ENCODE assay signal across 22 cellular contexts in genomic region chr1:224399887-224400286, GRCh38.
"Had no signal": no experiment of that assay in that cellular context is flagged by ENCODE, and none has a peak within 500 bp of the region (broad histone marks: within the 10 kb centered on the region; RNA-seq: fewer than 3 reads in every experiment).

No MANE protein-coding gene starts in this region.

- H3K27me3 Mint-ChIP-seq: dendritic cell treated with granulocyte-macrophage colony-stimulating factor and Interleukin-4, amounts not matched to agents 40 ng/mL and 50 ng/mL, for 4 days; progenitor cell of endocrine pancreas; stimulated activated memory B cell treated with anti-CD40 and anti-IgM and Interleukin-4, amounts not matched to agents 10 μg/mL and 1 μg/mL and 100 μg/mL, for 72 hours; stimulated activated naive CD8-positive, alpha-beta T cell treated with anti-CD3 and anti-CD28 coated beads, Interleukin-15, Interleukin-2, amounts not matched to agents 100 ng/mL and 50 ng/mL, for 24 hours had no signal

- H3K27ac Mint-ChIP-seq: dendritic cell treated with granulocyte-macrophage colony-stimulating factor and Interleukin-4, amounts not matched to agents 40 ng/mL and 50 ng/mL, for 4 days; nephron; progenitor cell of endocrine pancreas; stimulated activated memory B cell treated with anti-CD40 and anti-IgM and Interleukin-4, amounts not matched to agents 10 μg/mL and 1 μg/mL and 100 μg/mL, for 72 hours; stimulated activated naive CD8-positive, alpha-beta T cell treated with anti-CD3 and anti-CD28 coated beads, Interleukin-15, Interleukin-2, amounts not matched to agents 100 ng/mL and 50 ng/mL, for 24 hours had no signal

- H3K4me3 ChIP-seq: esophagus squamous epithelium, gastroesophageal sphincter, lung, pancreas, smooth muscle cell, testis, tibial nerve had no signal

- H3K4me1 Mint-ChIP-seq: nephron; stimulated activated memory B cell treated with anti-CD40 and anti-IgM and Interleukin-4, amounts not matched to agents 10 μg/mL and 1 μg/mL and 100 μg/mL, for 72 hours had no signal

- DNase-seq: esophagus squamous epithelium; foreskin fibroblast; glutamatergic neuron; left ventricle myocardium superior; mesenchymal stem cell; midbrain; occipital lobe; pancreas; right cardiac atrium; stimulated activated CD4-positive, alpha-beta T cell treated with anti-CD3 and anti-CD28 coated beads, Interleukin-4, amount 100 ng/mL, for 1 hour; stimulated activated CD8-positive, alpha-beta memory T cell treated with anti-CD3 and anti-CD28 coated beads, Interleukin-4, amount 100 ng/mL, for 48 hours; testis had no signal

- H3K9me3 Mint-ChIP-seq: dendritic cell treated with granulocyte-macrophage colony-stimulating factor and Interleukin-4, amounts not matched to agents 40 ng/mL and 50 ng/mL, for 4 days; nephron; stimulated activated memory B cell treated with anti-CD40 and anti-IgM and Interleukin-4, amounts not matched to agents 10 μg/mL and 1 μg/mL and 100 μg/mL, for 72 hours; stimulated activated naive CD8-positive, alpha-beta T cell treated with anti-CD3 and anti-CD28 coated beads, Interleukin-15, Interleukin-2, amounts not matched to agents 100 ng/mL and 50 ng/mL, for 24 hours had no signal

- H3K27ac ChIP-seq: esophagus squamous epithelium, gastroesophageal sphincter, pancreas, testis, tibial nerve had no signal

- H3K4me1 ChIP-seq: esophagus squamous epithelium, testis had no signal

- H3K4me3 Mint-ChIP-seq: dendritic cell treated with granulocyte-macrophage colony-stimulating factor and Interleukin-4, amounts not matched to agents 40 ng/mL and 50 ng/mL, for 4 days; nephron; stimulated activated memory B cell treated with anti-CD40 and anti-IgM and Interleukin-4, amounts not matched to agents 10 μg/mL and 1 μg/mL and 100 μg/mL, for 72 hours; stimulated activated naive CD8-positive, alpha-beta T cell treated with anti-CD3 and anti-CD28 coated beads, Interleukin-15, Interleukin-2, amounts not matched to agents 100 ng/mL and 50 ng/mL, for 24 hours had no signal

- FAIRE-seq: keratinocyte had no signal

- H3K27me3 ChIP-seq: esophagus squamous epithelium, gastroesophageal sphincter, pancreas, testis, tibial nerve had no signal

- H3K9me3 ChIP-seq: esophagus squamous epithelium, gastroesophageal sphincter, pancreas, testis, tibial nerve had no signal
